ENCODE assay signal across 1 cellular context in the genomic region with DNA sequence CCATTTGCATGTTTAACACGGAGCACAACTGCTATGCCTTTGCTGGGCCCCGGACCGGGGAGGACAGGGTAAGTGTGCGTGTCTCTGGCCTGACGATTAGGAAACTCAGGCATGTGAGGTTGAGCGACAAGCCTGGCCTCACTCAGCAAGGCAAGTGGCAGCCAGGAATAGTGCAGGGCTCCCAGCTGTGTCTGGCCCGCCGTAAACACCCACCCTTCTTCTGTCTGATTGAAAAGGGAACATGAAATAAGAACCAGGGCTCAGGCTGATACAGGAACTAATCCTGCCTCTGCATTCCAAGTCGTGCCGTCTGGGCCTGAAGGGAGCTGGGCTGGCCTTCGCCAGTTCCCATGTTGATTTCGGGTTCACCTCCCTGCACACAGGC.
TF ChIP-seq lines count a peak whose summit lies in the region.

No MANE protein-coding gene starts in this region.

TF ChIP-seq in GM12878, 131 proteins besides CTCF, POLR2A, EP300 and RAD21:
- TF ChIP-seq TAF1 (IDR thresholded peaks at IDR 0.05; ENCODE audit: borderline replicate concordance, low read depth, low read length) = peak; percentile 26; the same call in 1 of the 2 replicates
- TF ChIP-seq, protein P1, sequence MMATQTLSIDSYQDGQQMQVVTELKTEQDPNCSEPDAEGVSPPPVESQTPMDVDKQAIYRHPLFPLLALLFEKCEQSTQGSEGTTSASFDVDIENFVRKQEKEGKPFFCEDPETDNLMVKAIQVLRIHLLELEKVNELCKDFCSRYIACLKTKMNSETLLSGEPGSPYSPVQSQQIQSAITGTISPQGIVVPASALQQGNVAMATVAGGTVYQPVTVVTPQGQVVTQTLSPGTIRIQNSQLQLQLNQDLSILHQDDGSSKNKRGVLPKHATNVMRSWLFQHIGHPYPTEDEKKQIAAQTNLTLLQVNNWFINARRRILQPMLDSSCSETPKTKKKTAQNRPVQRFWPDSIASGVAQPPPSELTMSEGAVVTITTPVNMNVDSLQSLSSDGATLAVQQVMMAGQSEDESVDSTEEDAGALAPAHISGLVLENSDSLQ (IDR thresholded peaks at IDR 0.05) = peak; percentile 63
- peak; percentile 65; the same call in 1 of the 3 replicates for TF ChIP-seq POU2F2 (IDR thresholded peaks at IDR 0.05; ENCODE audit: borderline replicate concordance, low read depth, low read length)
- 0 out of 2 replicates have a peak, but pooled peaks have one; percentile 27 for TF ChIP-seq TCF12 (IDR thresholded peaks at IDR 0.05; ENCODE audit: low read depth, low read length)
- TF ChIP-seq, protein P2, sequence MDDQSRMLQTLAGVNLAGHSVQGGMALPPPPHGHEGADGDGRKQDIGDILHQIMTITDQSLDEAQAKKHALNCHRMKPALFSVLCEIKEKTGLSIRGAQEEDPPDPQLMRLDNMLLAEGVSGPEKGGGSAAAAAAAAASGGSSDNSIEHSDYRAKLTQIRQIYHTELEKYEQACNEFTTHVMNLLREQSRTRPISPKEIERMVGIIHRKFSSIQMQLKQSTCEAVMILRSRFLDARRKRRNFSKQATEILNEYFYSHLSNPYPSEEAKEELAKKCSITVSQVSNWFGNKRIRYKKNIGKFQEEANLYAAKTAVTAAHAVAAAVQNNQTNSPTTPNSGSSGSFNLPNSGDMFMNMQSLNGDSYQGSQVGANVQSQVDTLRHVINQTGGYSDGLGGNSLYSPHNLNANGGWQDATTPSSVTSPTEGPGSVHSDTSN (IDR thresholded peaks at IDR 0.05; ENCODE audit: insufficient replicate concordance, low read depth, low read length) = peak; percentile 54
- TF ChIP-seq BHLHE40 (IDR thresholded peaks at IDR 0.05; ENCODE audit: borderline replicate concordance in 1 of 2, low read depth in 2 of 2, low read length in 1 of 2) = 0 out of 4 replicates have a peak, but pooled peaks have one; percentile 17 to 20
- TF ChIP-seq, protein P3, sequence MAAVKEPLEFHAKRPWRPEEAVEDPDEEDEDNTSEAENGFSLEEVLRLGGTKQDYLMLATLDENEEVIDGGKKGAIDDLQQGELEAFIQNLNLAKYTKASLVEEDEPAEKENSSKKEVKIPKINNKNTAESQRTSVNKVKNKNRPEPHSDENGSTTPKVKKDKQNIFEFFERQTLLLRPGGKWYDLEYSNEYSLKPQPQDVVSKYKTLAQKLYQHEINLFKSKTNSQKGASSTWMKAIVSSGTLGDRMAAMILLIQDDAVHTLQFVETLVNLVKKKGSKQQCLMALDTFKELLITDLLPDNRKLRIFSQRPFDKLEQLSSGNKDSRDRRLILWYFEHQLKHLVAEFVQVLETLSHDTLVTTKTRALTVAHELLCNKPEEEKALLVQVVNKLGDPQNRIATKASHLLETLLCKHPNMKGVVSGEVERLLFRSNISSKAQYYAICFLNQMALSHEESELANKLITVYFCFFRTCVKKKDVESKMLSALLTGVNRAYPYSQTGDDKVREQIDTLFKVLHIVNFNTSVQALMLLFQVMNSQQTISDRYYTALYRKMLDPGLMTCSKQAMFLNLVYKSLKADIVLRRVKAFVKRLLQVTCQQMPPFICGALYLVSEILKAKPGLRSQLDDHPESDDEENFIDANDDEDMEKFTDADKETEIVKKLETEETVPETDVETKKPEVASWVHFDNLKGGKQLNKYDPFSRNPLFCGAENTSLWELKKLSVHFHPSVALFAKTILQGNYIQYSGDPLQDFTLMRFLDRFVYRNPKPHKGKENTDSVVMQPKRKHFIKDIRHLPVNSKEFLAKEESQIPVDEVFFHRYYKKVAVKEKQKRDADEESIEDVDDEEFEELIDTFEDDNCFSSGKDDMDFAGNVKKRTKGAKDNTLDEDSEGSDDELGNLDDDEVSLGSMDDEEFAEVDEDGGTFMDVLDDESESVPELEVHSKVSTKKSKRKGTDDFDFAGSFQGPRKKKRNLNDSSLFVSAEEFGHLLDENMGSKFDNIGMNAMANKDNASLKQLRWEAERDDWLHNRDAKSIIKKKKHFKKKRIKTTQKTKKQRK (IDR thresholded peaks at IDR 0.05; ENCODE audit: low read depth, low read length) = no peak
- no peak for TF ChIP-seq CREB1 (IDR thresholded peaks at IDR 0.05; ENCODE audit: low read depth)
